Comparison of ENCODE assay signal across 26 cellular contexts in the genomic region with DNA sequence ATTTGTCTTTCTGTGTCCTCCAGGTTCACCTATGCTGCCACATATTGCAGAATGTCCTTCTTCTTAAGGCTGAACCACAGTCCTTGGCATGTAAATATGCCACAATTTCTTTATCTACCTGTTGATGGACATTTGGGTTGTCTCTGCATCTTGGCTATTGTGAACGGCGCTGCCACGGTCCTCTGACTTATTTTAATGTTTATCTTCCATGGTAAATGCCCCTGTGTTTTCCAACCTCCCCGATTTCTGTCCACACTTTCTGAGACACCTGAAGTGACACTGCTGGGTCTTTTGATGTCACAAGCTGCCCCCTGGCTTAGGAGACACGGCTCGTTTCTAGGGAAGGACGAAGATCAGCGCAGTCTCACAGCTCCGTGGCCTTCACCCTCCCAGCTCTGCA.
"Had no signal": no experiment of that assay in that cellular context is flagged by ENCODE, and none has a peak within 500 bp of the region (broad histone marks: within the 10 kb centered on the region; RNA-seq: fewer than 3 reads in every experiment).

No MANE protein-coding gene starts in this region.

- H3K9me3 ChIP-seq: stomach, suprapubic skin, testis, thoracic aorta, thyroid gland, tibial artery, tibial nerve, transverse colon, upper lobe of left lung, upper lobe of right lung, uterus, vagina had no signal

- H3K4me1 ChIP-seq: stomach, suprapubic skin, testis, thyroid gland, tibial artery, tibial nerve, transverse colon, upper lobe of left lung, upper lobe of right lung, uterus, vagina had no signal

- H3K36me3 ChIP-seq: stomach, suprapubic skin, thoracic aorta, thyroid gland, tibial artery, tibial nerve, transverse colon, upper lobe of left lung, upper lobe of right lung, uterus, vagina had no signal

- H3K27me3 ChIP-seq: stomach, suprapubic skin, testis, thyroid gland, tibial artery, tibial nerve, transverse colon, upper lobe of left lung, upper lobe of right lung, uterus, vagina had no signal

- DNase-seq: stimulated activated CD4-positive, alpha-beta T cell treated with anti-CD3 and anti-CD28 coated beads, Interleukin-2, amount 100 ng/mL, for 48 hours; stimulated activated CD4-positive, alpha-beta T cell treated with anti-CD3 and anti-CD28 coated beads, Interleukin-4, amount 100 ng/mL, for 1 hour; stimulated activated CD4-positive, alpha-beta T cell treated with anti-CD3 and anti-CD28 coated beads, Interleukin-4, amount 100 ng/mL, for 24 hours; stimulated activated CD4-positive, alpha-beta T cell treated with anti-CD3 and anti-CD28 coated beads, Interleukin-4, amount 100 ng/mL, for 4 hours; stimulated activated CD8-positive, alpha-beta memory T cell treated with anti-CD3 and anti-CD28 coated beads, Interleukin-4, amount 100 ng/mL, for 48 hours; stimulated activated naive B cell treated with anti-CD40 and anti-IgM and Interleukin-4, amounts not matched to agents 10 μg/mL and 1 μg/mL and 100 μg/mL, for 72 hours; stimulated activated naive CD4-positive, alpha-beta T cell; stimulated activated naive CD4-positive, alpha-beta T cell treated with Interleukin-2 at 50 U/mL for 16 hours; stimulated activated naive CD8-positive, alpha-beta T cell treated with anti-CD3 and anti-CD28 coated beads, Interleukin-15, amount 100 ng/mL, for 72 hours; stimulated activated naive CD8-positive, alpha-beta T cell treated with anti-CD3 and anti-CD28 coated beads, Interleukin-15, Interleukin-2, amounts not matched to agents 100 U/mL and 50 U/mL, for 24 hours; stomach; substantia nigra; testis; thyroid gland; tibial artery; transverse colon; trophoblast cell; upper lobe of right lung; uterus had no signal

- H3K27ac ChIP-seq: stomach, suprapubic skin, testis, thoracic aorta, thyroid gland, tibial artery, tibial nerve, transverse colon, upper lobe of left lung, upper lobe of right lung, uterus, vagina had no signal

- ATAC-seq: stimulated activated effector memory CD8-positive, alpha-beta T cell treated with anti-CD3 and anti-CD28 coated beads, Interleukin-12 subunit alpha, Interleukin-12 subunit beta, amount 100 ng/mL, for 72 hours; stimulated activated memory B cell treated with anti-CD40 and anti-IgM and Interleukin-4, amounts not matched to agents 10 μg/mL and 1 μg/mL and 100 μg/mL, for 72 hours; stimulated activated naive B cell treated with anti-CD40 and anti-IgM and Interleukin-4, amounts not matched to agents 10 μg/mL and 1 μg/mL and 100 μg/mL, for 72 hours; stimulated activated naive CD8-positive, alpha-beta T cell treated with anti-CD3 and anti-CD28 coated beads, Interleukin-15, amount 100 ng/mL, for 72 hours; stimulated activated naive CD8-positive, alpha-beta T cell treated with anti-CD3 and anti-CD28 coated beads, Interleukin-15, Interleukin-2, amounts not matched to agents 100 U/mL and 50 U/mL, for 24 hours; upper lobe of right lung had no signal

- H3K4me3 ChIP-seq: stomach, suprapubic skin, testis, thoracic aorta, thyroid gland, tibial artery, tibial nerve, transverse colon, upper lobe of left lung, upper lobe of right lung, uterus, vagina had no signal
